ENCODE assay signal across 25 cellular contexts in the genomic region with DNA sequence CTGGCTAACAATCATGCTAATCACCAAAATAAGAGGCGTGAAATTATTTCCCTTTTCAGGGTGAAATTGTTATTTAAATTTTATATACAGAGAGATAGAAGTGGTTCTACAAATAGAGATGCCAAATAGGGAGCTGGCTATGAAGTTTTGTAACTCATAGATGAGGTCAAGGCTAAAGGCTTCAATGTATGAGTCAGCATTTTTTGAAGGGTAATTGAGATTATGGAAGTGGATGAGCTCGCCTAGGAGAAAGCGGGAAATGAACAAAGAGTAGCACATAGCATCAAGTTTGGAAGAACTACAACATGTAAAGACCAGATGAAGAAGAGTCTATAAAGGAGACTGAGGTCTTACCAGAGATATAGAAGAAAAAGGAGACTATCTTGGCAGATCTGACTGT.
"Had no signal": no experiment of that assay in that cellular context is flagged by ENCODE, and none has a peak within 500 bp of the region (broad histone marks: within the 10 kb centered on the region; RNA-seq: fewer than 3 reads in every experiment).

No MANE protein-coding gene starts in this region.

- DNase-seq: cortex of kidney; effector memory CD8-positive, alpha-beta T cell; erythroblast; esophagus squamous epithelium; foreskin melanocyte; glutamatergic neuron; heart right ventricle; hippocampal formation; left colon; left ventricle myocardium superior; lower lobe of right lung; natural killer cell; occipital lobe; ovary; posterior cingulate gyrus; psoas muscle; right cardiac atrium; spleen; stimulated activated CD4-positive, alpha-beta T cell treated with anti-CD3 and anti-CD28 coated beads, Interleukin-2, amount 100 ng/mL, for 48 hours; stimulated activated naive B cell treated with anti-CD40 and anti-IgM and Interleukin-4, amounts not matched to agents 10 μg/mL and 1 μg/mL and 100 μg/mL, for 72 hours; upper lobe of left lung had no signal

- H3K4me1 Mint-ChIP-seq: natural killer cell; stimulated activated naive B cell treated with anti-CD40 and anti-IgM and Interleukin-4, amounts not matched to agents 10 μg/mL and 1 μg/mL and 100 μg/mL, for 72 hours had no signal

- H3K27me3 Mint-ChIP-seq: effector memory CD8-positive, alpha-beta T cell; stimulated activated naive B cell treated with anti-CD40 and anti-IgM and Interleukin-4, amounts not matched to agents 10 μg/mL and 1 μg/mL and 100 μg/mL, for 72 hours; stimulated activated naive CD8-positive, alpha-beta T cell treated with anti-CD3 and anti-CD28 coated beads, Interleukin-15, Interleukin-2, amounts not matched to agents 100 ng/mL and 50 ng/mL, for 24 hours had no signal

- ATAC-seq: effector memory CD8-positive, alpha-beta T cell; heart right ventricle; left colon; left ventricle myocardium superior; lower lobe of right lung; natural killer cell; psoas muscle; right cardiac atrium; stimulated activated naive B cell treated with anti-CD40 and anti-IgM and Interleukin-4, amounts not matched to agents 10 μg/mL and 1 μg/mL and 100 μg/mL, for 72 hours had no signal

- H3K36me3 Mint-ChIP-seq: natural killer cell; stimulated activated naive B cell treated with anti-CD40 and anti-IgM and Interleukin-4, amounts not matched to agents 10 μg/mL and 1 μg/mL and 100 μg/mL, for 72 hours had no signal

- H3K27ac ChIP-seq: esophagus squamous epithelium, heart right ventricle, lower lobe of right lung, ovary, psoas muscle, skin epidermis, spleen, thoracic aorta, tibial nerve, upper lobe of left lung had no signal

- H3K27me3 ChIP-seq: esophagus squamous epithelium, heart right ventricle, ovary, spleen, tibial nerve, upper lobe of left lung had no signal

- H3K36me3 ChIP-seq: esophagus squamous epithelium, heart right ventricle, lower lobe of right lung, ovary, spleen, thoracic aorta, tibial nerve, upper lobe of left lung had no signal

- H3K4me3 ChIP-seq: esophagus squamous epithelium, heart right ventricle, lower lobe of right lung, ovary, psoas muscle, skin epidermis, spleen, thoracic aorta, tibial nerve, upper lobe of left lung had no signal

- H3K27ac Mint-ChIP-seq: effector memory CD8-positive, alpha-beta T cell; natural killer cell; stimulated activated naive B cell treated with anti-CD40 and anti-IgM and Interleukin-4, amounts not matched to agents 10 μg/mL and 1 μg/mL and 100 μg/mL, for 72 hours; stimulated activated naive CD8-positive, alpha-beta T cell treated with anti-CD3 and anti-CD28 coated beads, Interleukin-15, Interleukin-2, amounts not matched to agents 100 ng/mL and 50 ng/mL, for 24 hours had no signal

- H3K4me1 ChIP-seq: esophagus squamous epithelium, heart right ventricle, lower lobe of right lung, psoas muscle, spleen, tibial nerve, upper lobe of left lung had no signal

- H3K4me3 Mint-ChIP-seq: effector memory CD8-positive, alpha-beta T cell; natural killer cell; stimulated activated naive B cell treated with anti-CD40 and anti-IgM and Interleukin-4, amounts not matched to agents 10 μg/mL and 1 μg/mL and 100 μg/mL, for 72 hours; stimulated activated naive CD8-positive, alpha-beta T cell treated with anti-CD3 and anti-CD28 coated beads, Interleukin-15, Interleukin-2, amounts not matched to agents 100 ng/mL and 50 ng/mL, for 24 hours had no signal
